25 cellular contexts compared by ENCODE assay signal in genomic region chr9:71094708-71095251, GRCh38. TPM values are rescaled to one million over a fixed set of nuclear protein-coding genes. Genes with fewer than 3 reads are reported as not detected.
"Had no signal": no experiment of that assay in that cellular context is flagged by ENCODE, and none has a peak within 500 bp of the region (broad histone marks: within the 10 kb centered on the region; RNA-seq: fewer than 3 reads in every experiment).

No MANE protein-coding gene starts in this region.

- H3K27ac ChIP-seq: hepatocyte, left lung, ovary, right atrium auricular region, skin epidermis, stomach, testis, thyroid gland, transverse colon, upper lobe of left lung, vagina had no signal

- H3K9me3 ChIP-seq: left lung, ovary, right atrium auricular region, stomach, testis, thyroid gland, transverse colon, upper lobe of left lung, vagina had no signal

- DNase-seq: islet precursor cell; mesendoderm; naive thymus-derived CD4-positive, alpha-beta T cell; ovary; stimulated activated CD4-positive, alpha-beta T cell treated with anti-CD3 and anti-CD28 coated beads, Interleukin-12 subunit alpha, Interleukin-12 subunit beta, amount 100 ng/mL, for 4 hours; stimulated activated CD4-positive, alpha-beta T cell treated with anti-CD3 and anti-CD28 coated beads, Interleukin-15, amount 100 ng/mL, for 24 hours; stimulated activated CD4-positive, alpha-beta T cell treated with anti-CD3 and anti-CD28 coated beads, Interleukin-2, amount 100 ng/mL, for 24 hours; stimulated activated CD4-positive, alpha-beta T cell treated with anti-CD3 and anti-CD28 coated beads, Interleukin-4, amount 100 ng/mL, for 1 hour; stimulated activated naive B cell treated with anti-CD40 and anti-IgM and Interleukin-4, amounts not matched to agents 10 μg/mL and 1 μg/mL and 100 μg/mL, for 72 hours; stimulated activated naive CD8-positive, alpha-beta T cell treated with anti-CD3 and anti-CD28 coated beads, Interleukin-15, Interleukin-2, amounts not matched to agents 100 U/mL and 50 U/mL, for 24 hours; stomach; testis; thyroid gland; transverse colon; upper lobe of left lung had no signal

- H3K36me3 ChIP-seq: left lung, ovary, right atrium auricular region, stomach, thyroid gland, transverse colon, upper lobe of left lung, vagina had no signal

- H3K4me1 ChIP-seq: left lung, right atrium auricular region, testis, thyroid gland, vagina had no signal

- H3K4me3 ChIP-seq: hepatocyte, left lung, lung, ovary, right atrium auricular region, skin epidermis, stomach, testis, thyroid gland, transverse colon, upper lobe of left lung, vagina had no signal

- H3K27me3 ChIP-seq: hepatocyte, left lung, right atrium auricular region, stomach, testis, thyroid gland, transverse colon, upper lobe of left lung, vagina had no signal

- ATAC-seq: left lung; naive thymus-derived CD4-positive, alpha-beta T cell; natural killer cell treated with Interleukin-12 subunit alpha and Interleukin-12 subunit beta and Interleukin-15 and Interleukin-18, amount 100 ng/mL, for 72 hours; sciatic nerve; stimulated activated naive B cell treated with anti-CD40 and anti-IgM and Interleukin-4, amounts not matched to agents 10 μg/mL and 1 μg/mL and 100 μg/mL, for 72 hours; stimulated activated naive CD8-positive, alpha-beta T cell treated with anti-CD3 and anti-CD28 coated beads, Interleukin-15, Interleukin-2, amounts not matched to agents 100 U/mL and 50 U/mL, for 24 hours had no signal

RNA-seq across cellular contexts. Expression of gene TRPM3, which starts 26.6 kb away (rescaled TPM):
- total RNA-seq: kidney epithelial cell; mononuclear cell; naive thymus-derived CD4-positive, alpha-beta T cell; natural killer cell treated with Interleukin-12 subunit alpha and Interleukin-12 subunit beta and Interleukin-15 and Interleukin-18, amount 100 ng/mL, for 72 hours had no signal
